Comparison of ENCODE assay signal across 35 cellular contexts in genomic region chr18:4126939-4127338, GRCh38.
"Had no signal": no experiment of that assay in that cellular context is flagged by ENCODE, and none has a peak within 500 bp of the region (broad histone marks: within the 10 kb centered on the region; RNA-seq: fewer than 3 reads in every experiment).

No MANE protein-coding gene starts in this region.

- H3K27ac Mint-ChIP-seq: activated CD4-positive, alpha-beta memory T cell treated with anti-CD3 and anti-CD28 coated beads for 36 hours; activated CD4-positive, alpha-beta T cell treated with anti-CD3 and anti-CD28 coated beads for 36 hours; activated CD4-positive, alpha-beta T cell treated with anti-CD3 and anti-CD28 coated beads, Interleukin-2, amount 10 ng/mL, durations not matched to agents 7 days and 5 days; activated CD8-positive, alpha-beta T cell treated with anti-CD3 and anti-CD28 coated beads for 36 hours; activated naive CD4-positive, alpha-beta T cell treated with anti-CD3 and anti-CD28 coated beads, Interleukin-2, amount 10 ng/mL, durations not matched to agents 7 days and 5 days; activated naive CD4-positive, alpha-beta T cell treated with anti-CD3 and anti-CD28 coated beads, Interleukin-2, amount 50 U/mL, for 24 hours; activated naive CD8-positive, alpha-beta T cell; activated naive CD8-positive, alpha-beta T cell treated with anti-CD3 and anti-CD28 coated beads, Interleukin-2, amount 10 ng/mL, durations not matched to agents 7 days and 5 days; activated naive CD8-positive, alpha-beta T cell treated with anti-CD3 and anti-CD28 coated beads, Interleukin-2, amount 50 U/mL, for 24 hours; activated T-helper 2 cell treated with anti-CD3 and anti-CD28 coated beads, Interferon-gamma antibody, Interleukin-2, Interleukin-4, amounts not matched to agents 10 μg/mL and 5 μg/mL and 100 μg/mL, durations not matched to agents 14 hours and 24 hours and 36 hours; T-helper 1 cell treated with Interleukin-12 subunit alpha and Interleukin-12 subunit beta and Interleukin-4 antibody, amounts not matched to agents 30 μg/mL and 1 μg/mL, for 36 hours; T-helper 2 cell treated with Interferon-gamma antibody and Interleukin-4, amounts not matched to agents 5 μg/mL and 100 μg/mL, for 36 hours had no signal

- H3K27me3 Mint-ChIP-seq: activated CD4-positive, alpha-beta memory T cell treated with anti-CD3 and anti-CD28 coated beads for 36 hours; activated CD4-positive, alpha-beta T cell treated with anti-CD3 and anti-CD28 coated beads, Interleukin-2, amount 10 ng/mL, durations not matched to agents 7 days and 5 days; activated CD8-positive, alpha-beta T cell treated with anti-CD3 and anti-CD28 coated beads for 36 hours; activated naive CD4-positive, alpha-beta T cell treated with anti-CD3 and anti-CD28 coated beads, Interleukin-2, amount 10 ng/mL, durations not matched to agents 7 days and 5 days; activated naive CD8-positive, alpha-beta T cell; activated naive CD8-positive, alpha-beta T cell treated with anti-CD3 and anti-CD28 coated beads, Interleukin-2, amount 10 ng/mL, durations not matched to agents 7 days and 5 days; brain; central memory CD8-positive, alpha-beta T cell had no signal

- H3K9me3 ChIP-seq: ascending aorta had no signal

- H3K27me3 ChIP-seq: ascending aorta, cardiac muscle cell had no signal

- H3K4me1 ChIP-seq: ascending aorta had no signal

- H3K4me3 Mint-ChIP-seq: activated CD4-positive, alpha-beta memory T cell treated with anti-CD3 and anti-CD28 coated beads for 36 hours; activated CD4-positive, alpha-beta T cell treated with anti-CD3 and anti-CD28 coated beads for 36 hours; activated CD4-positive, alpha-beta T cell treated with anti-CD3 and anti-CD28 coated beads, Interleukin-2, amount 10 ng/mL, durations not matched to agents 7 days and 5 days; activated CD8-positive, alpha-beta T cell treated with anti-CD3 and anti-CD28 coated beads for 36 hours; activated naive CD4-positive, alpha-beta T cell treated with anti-CD3 and anti-CD28 coated beads, Interleukin-2, amount 10 ng/mL, durations not matched to agents 7 days and 5 days; activated naive CD4-positive, alpha-beta T cell treated with anti-CD3 and anti-CD28 coated beads, Interleukin-2, amount 50 U/mL, for 24 hours; activated naive CD8-positive, alpha-beta T cell; activated naive CD8-positive, alpha-beta T cell treated with anti-CD3 and anti-CD28 coated beads, Interleukin-2, amount 10 ng/mL, durations not matched to agents 7 days and 5 days; activated naive CD8-positive, alpha-beta T cell treated with anti-CD3 and anti-CD28 coated beads, Interleukin-2, amount 50 U/mL, for 24 hours; activated T-cell treated with anti-CD3 and anti-CD28 coated beads, Interleukin-2, amount 50 U/mL, for 4 hours; brain; central memory CD8-positive, alpha-beta T cell; T-helper 1 cell treated with Interleukin-12 subunit alpha and Interleukin-12 subunit beta and Interleukin-4 antibody, amounts not matched to agents 30 μg/mL and 1 μg/mL, for 36 hours; T-helper 2 cell treated with Interferon-gamma antibody and Interleukin-4, amounts not matched to agents 5 μg/mL and 100 μg/mL, for 36 hours had no signal

- H3K27ac ChIP-seq: ascending aorta, cardiac muscle cell had no signal

- DNase-seq: activated CD4-positive, alpha-beta memory T cell treated with anti-CD3 and anti-CD28 coated beads for 36 hours; activated CD4-positive, alpha-beta T cell treated with anti-CD3 and anti-CD28 coated beads for 1 hour; activated CD4-positive, alpha-beta T cell treated with anti-CD3 and anti-CD28 coated beads for 36 hours; activated CD4-positive, alpha-beta T cell treated with anti-CD3 and anti-CD28 coated beads for 48 hours; activated CD4-positive, alpha-beta T cell treated with anti-CD3 and anti-CD28 coated beads, Interleukin-2, amount 10 ng/mL, durations not matched to agents 7 days and 5 days; activated CD4-positive, alpha-beta T cell treated with anti-CD3 and anti-CD28 coated beads, Interleukin-2, amount 50 U/mL, for 4 hours; activated CD4-positive, CD25-positive, alpha-beta regulatory T cell; activated CD8-positive, alpha-beta memory T cell treated with anti-CD3 and anti-CD28 coated beads, Interleukin-2, amount 50 U/mL, for 4 hours; activated CD8-positive, alpha-beta T cell treated with anti-CD3 and anti-CD28 coated beads for 36 hours; activated effector memory CD4-positive, alpha-beta T cell treated with Interleukin-2 at 50 U/mL for 16 hours; activated gamma-delta T cell; activated naive CD4-positive, alpha-beta T cell treated with anti-CD3 and anti-CD28 coated beads, Interleukin-2, amount 10 ng/mL, durations not matched to agents 7 days and 5 days; activated naive CD4-positive, alpha-beta T cell treated with Interleukin-2 at 50 U/mL for 16 hours; activated naive CD8-positive, alpha-beta T cell treated with anti-CD3 and anti-CD28 coated beads, Interleukin-2, amount 10 ng/mL, durations not matched to agents 7 days and 5 days; activated naive CD8-positive, alpha-beta T cell treated with anti-CD3 and anti-CD28 coated beads, Interleukin-2, amount 50 U/mL, for 24 hours; activated T-cell treated with anti-CD3 and anti-CD28 coated beads for 4 hours; activated T-cell treated with anti-CD3 and anti-CD28 coated beads, Interleukin-2, amount 50 U/mL, for 1 hour; activated T-cell treated with anti-CD3 and anti-CD28 coated beads, Interleukin-2, amount 50 U/mL, for 4 hours; amygdala; anterior cingulate cortex; cerebellar nuclear complex; T-helper 2 cell; T-helper 9 cell had no signal

- H3K4me3 ChIP-seq: ascending aorta, cardiac muscle cell had no signal

- H3K4me1 Mint-ChIP-seq: activated CD4-positive, alpha-beta T cell treated with anti-CD3 and anti-CD28 coated beads for 36 hours; activated CD4-positive, alpha-beta T cell treated with anti-CD3 and anti-CD28 coated beads, Interleukin-2, amount 10 ng/mL, durations not matched to agents 7 days and 5 days; activated naive CD4-positive, alpha-beta T cell treated with anti-CD3 and anti-CD28 coated beads, Interleukin-2, amount 10 ng/mL, durations not matched to agents 7 days and 5 days; activated naive CD4-positive, alpha-beta T cell treated with anti-CD3 and anti-CD28 coated beads, Interleukin-2, amount 50 U/mL, for 24 hours; activated naive CD8-positive, alpha-beta T cell treated with anti-CD3 and anti-CD28 coated beads, Interleukin-2, amount 10 ng/mL, durations not matched to agents 7 days and 5 days; activated naive CD8-positive, alpha-beta T cell treated with anti-CD3 and anti-CD28 coated beads, Interleukin-2, amount 50 U/mL, for 24 hours; central memory CD8-positive, alpha-beta T cell had no signal

- H3K9me3 Mint-ChIP-seq: activated CD4-positive, alpha-beta memory T cell treated with anti-CD3 and anti-CD28 coated beads for 36 hours; activated CD4-positive, alpha-beta T cell treated with anti-CD3 and anti-CD28 coated beads, Interleukin-2, amount 10 ng/mL, durations not matched to agents 7 days and 5 days; activated CD8-positive, alpha-beta T cell treated with anti-CD3 and anti-CD28 coated beads for 36 hours; activated naive CD4-positive, alpha-beta T cell treated with anti-CD3 and anti-CD28 coated beads, Interleukin-2, amount 10 ng/mL, durations not matched to agents 7 days and 5 days; activated naive CD4-positive, alpha-beta T cell treated with anti-CD3 and anti-CD28 coated beads, Interleukin-2, amount 50 U/mL, for 24 hours; activated naive CD8-positive, alpha-beta T cell treated with anti-CD3 and anti-CD28 coated beads, Interleukin-2, amount 10 ng/mL, durations not matched to agents 7 days and 5 days; activated naive CD8-positive, alpha-beta T cell treated with anti-CD3 and anti-CD28 coated beads, Interleukin-2, amount 50 U/mL, for 24 hours; activated T-cell treated with anti-CD3 and anti-CD28 coated beads, Interleukin-2, amount 50 U/mL, for 4 hours; activated T-helper 2 cell treated with anti-CD3 and anti-CD28 coated beads, Interferon-gamma antibody, Interleukin-2, Interleukin-4, amounts not matched to agents 10 μg/mL and 5 μg/mL and 100 μg/mL, durations not matched to agents 14 hours and 24 hours and 36 hours; brain; central memory CD8-positive, alpha-beta T cell; T-helper 1 cell treated with Interleukin-12 subunit alpha and Interleukin-12 subunit beta and Interleukin-4 antibody, amounts not matched to agents 30 μg/mL and 1 μg/mL, for 36 hours; T-helper 2 cell treated with Interferon-gamma antibody and Interleukin-4, amounts not matched to agents 5 μg/mL and 100 μg/mL, for 36 hours had no signal

- FAIRE-seq: bronchial epithelial cell, TTC549 had no signal

- ATAC-seq: activated CD4-positive, alpha-beta T cell treated with anti-CD3 and anti-CD28 coated beads for 36 hours; activated CD4-positive, CD25-positive, alpha-beta regulatory T cell treated with anti-CD3 and anti-CD28 coated beads, Interleukin-2, amount 50 U/mL, for 24 hours; activated CD8-positive, alpha-beta T cell treated with anti-CD3 and anti-CD28 coated beads for 36 hours; activated naive CD8-positive, alpha-beta T cell treated with anti-CD3 and anti-CD28 coated beads, Interleukin-2, amount 50 U/mL, for 24 hours; activated T-cell treated with anti-CD3 and anti-CD28 coated beads, Interleukin-2, amount 50 U/mL, for 4 hours had no signal

- H3K36me3 ChIP-seq: ascending aorta, cardiac muscle cell had no signal

- H3K36me3 Mint-ChIP-seq: activated CD4-positive, alpha-beta memory T cell treated with anti-CD3 and anti-CD28 coated beads for 36 hours; activated naive CD4-positive, alpha-beta T cell treated with anti-CD3 and anti-CD28 coated beads, Interleukin-2, amount 10 ng/mL, durations not matched to agents 7 days and 5 days; activated naive CD4-positive, alpha-beta T cell treated with anti-CD3 and anti-CD28 coated beads, Interleukin-2, amount 50 U/mL, for 24 hours; activated naive CD8-positive, alpha-beta T cell; activated naive CD8-positive, alpha-beta T cell treated with anti-CD3 and anti-CD28 coated beads, Interleukin-2, amount 10 ng/mL, durations not matched to agents 7 days and 5 days; brain had no signal
